8 cellular contexts compared by ENCODE assay signal in the genomic region with DNA sequence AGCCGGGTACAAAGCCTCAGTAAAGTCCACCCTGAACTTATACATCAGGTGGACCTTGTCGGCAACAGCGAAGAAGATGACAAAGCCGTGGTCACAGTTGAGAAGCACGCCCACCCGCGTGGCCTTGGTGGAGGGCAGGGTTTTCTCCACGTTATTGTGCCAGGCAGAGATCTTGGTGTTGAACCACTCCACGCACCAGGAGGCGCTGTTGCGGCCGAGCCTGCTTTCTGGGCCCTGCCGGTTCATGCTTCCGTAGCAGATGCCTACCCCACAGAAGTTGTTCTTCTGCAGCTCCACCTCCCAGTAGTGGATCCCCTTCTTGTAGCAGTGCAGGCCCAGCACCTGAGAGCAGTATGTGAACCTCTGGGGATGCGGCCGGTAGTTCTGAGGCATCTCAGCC. TPM values are rescaled to one million over a fixed set of nuclear protein-coding genes. Genes with fewer than 3 reads are reported as not detected.
A peak's percentile ranks its signal among the peaks of the same experiment; 100 is the strongest.
DNase-seq lines count a peak whose midpoint lies in the region; ATAC-seq and TF ChIP-seq lines count a peak whose summit lies in the region.

No MANE protein-coding gene starts in this region.

- H3K4me3 Mint-ChIP-seq in activated T-helper 2 cell treated with anti-CD3 and anti-CD28 coated beads, Interferon-gamma antibody, Interleukin-2, Interleukin-4, amounts not matched to agents 10 μg/mL and 5 μg/mL and 100 μg/mL, durations not matched to agents 14 hours and 24 hours and 36 hours (ENCODE audit: low read depth) = no peak overlapping the region

- no peak for ATAC-seq in HG03196 (IDR thresholded peaks at IDR 0.05; ENCODE audit: unreplicated experiment)

- H4K20me1 ChIP-seq in KMS-11 (ENCODE audit: insufficient read depth) = no peaks in the 10 kb centered on the region

- peaks cover 18% of the 10 kb centered on the region for H3K9me3 Mint-ChIP-seq in activated T-helper 2 cell treated with anti-CD3 and anti-CD28 coated beads, Interferon-gamma antibody, Interleukin-2, Interleukin-4, amounts not matched to agents 10 μg/mL and 5 μg/mL and 100 μg/mL, durations not matched to agents 14 hours and 24 hours and 36 hours

- peaks cover 91% of the 10 kb centered on the region for H3K36me3 Mint-ChIP-seq in activated T-helper 2 cell treated with anti-CD3 and anti-CD28 coated beads, Interferon-gamma antibody, Interleukin-2, Interleukin-4, amounts not matched to agents 10 μg/mL and 5 μg/mL and 100 μg/mL, durations not matched to agents 14 hours and 24 hours and 36 hours (ENCODE audit: low read depth)

- intact Hi-C loops in activated T-helper 2 cell treated with anti-CD3 and anti-CD28 coated beads, Interferon-gamma antibody, Interleukin-2, Interleukin-4, amounts not matched to agents 10 μg/mL and 5 μg/mL and 100 μg/mL, durations not matched to agents 14 hours and 24 hours and 36 hours (cut with micrococcal nuclease) = loop anchor here (1.0 kb wide), 1 partner anchor 49 kb away; no protein-coding TSS in a partner anchor

- H3K27me3 ChIP-seq in KMS-11 (ENCODE audit: insufficient read depth, low read depth) = no peaks in the 10 kb centered on the region

- no peak overlapping the region for H3K9ac ChIP-seq in KMS-11

- no peaks in the 10 kb centered on the region for H3K4me1 ChIP-seq in KMS-11 (ENCODE audit: low read depth, poor library complexity, severe bottlenecking)

- H2AFZ ChIP-seq in KMS-11 (ENCODE audit: low read depth) = no peak overlapping the region

- no peaks in the 10 kb centered on the region for H3K79me2 ChIP-seq in KMS-11 (ENCODE audit: insufficient read depth, low read depth)

- no peak overlapping the region for H3K27ac ChIP-seq in KMS-11

- H3K4me3 ChIP-seq in KMS-11 (IDR thresholded peaks at IDR 0.05; ENCODE audit: insufficient read depth, low read depth, low read length) = no peak overlapping the region

- H3K4me1 Mint-ChIP-seq in activated T-helper 2 cell treated with anti-CD3 and anti-CD28 coated beads, Interferon-gamma antibody, Interleukin-2, Interleukin-4, amounts not matched to agents 10 μg/mL and 5 μg/mL and 100 μg/mL, durations not matched to agents 14 hours and 24 hours and 36 hours (ENCODE audit: low read depth) = peaks cover 9% of the 10 kb centered on the region

- no peaks in the 10 kb centered on the region for H3K27me3 Mint-ChIP-seq in activated T-helper 2 cell treated with anti-CD3 and anti-CD28 coated beads, Interferon-gamma antibody, Interleukin-2, Interleukin-4, amounts not matched to agents 10 μg/mL and 5 μg/mL and 100 μg/mL, durations not matched to agents 14 hours and 24 hours and 36 hours (ENCODE audit: low read depth)

- H3K27ac Mint-ChIP-seq in activated T-helper 2 cell treated with anti-CD3 and anti-CD28 coated beads, Interferon-gamma antibody, Interleukin-2, Interleukin-4, amounts not matched to agents 10 μg/mL and 5 μg/mL and 100 μg/mL, durations not matched to agents 14 hours and 24 hours and 36 hours = no peak overlapping the region

- peak; percentile 23 for DNase-seq in activated T-helper 2 cell treated with anti-CD3 and anti-CD28 coated beads, Interferon-gamma antibody, Interleukin-2, Interleukin-4, amounts not matched to agents 10 μg/mL and 5 μg/mL and 100 μg/mL, durations not matched to agents 14 hours and 24 hours and 36 hours (ENCODE audit: low spot score)
- DNase-seq in iPS-NIHi11 (ENCODE audit: low spot score) (peak; percentile 81), NCI-H1436 (lab: John Stamatoyannopoulos, UW) (no peak), cerebellum (ENCODE audit: low spot score) (no peak), NCI-H748 treated with DMSO at 0.1 percent for 48 hours (lab: John Stamatoyannopoulos, UW) (no peak)
- DNase-seq in stimulated activated CD8-positive, alpha-beta memory T cell treated with anti-CD3 and anti-CD28 coated beads, Interleukin-7, amount 100 ng/mL, for 1 hour (ENCODE audit: low read depth in 2 of 2) = peak; percentile 23 to 43

- peaks cover 7% of the 10 kb centered on the region; the same call in 1 of the 2 replicates for H3K36me3 ChIP-seq in KMS-11 (ENCODE audit: insufficient read depth)

- H3K4me2 ChIP-seq in KMS-11 = no peak overlapping the region

- TF ChIP-seq CTCF in KMS-11 (conservative IDR thresholded peaks at IDR 0.05; ENCODE audit: low read depth, low read length) = peak; percentile 50

RNA-seq across cellular contexts. Expression of a gene that starts 22.1 kb away (rescaled TPM):
- 76.5 and 85.9 TPM in 2 replicates for total RNA-seq in activated T-helper 2 cell treated with anti-CD3 and anti-CD28 coated beads, Interferon-gamma antibody, Interleukin-2, Interleukin-4, amounts not matched to agents 10 μg/mL and 5 μg/mL and 100 μg/mL, durations not matched to agents 14 hours and 24 hours and 36 hours
- 6.3 TPM for total RNA-seq in cerebellum

RNA-seq across cellular contexts. Expression of a gene that starts 57.8 kb away (rescaled TPM):
- 26.5 and 28.9 TPM in 2 replicates for total RNA-seq in activated T-helper 2 cell treated with anti-CD3 and anti-CD28 coated beads, Interferon-gamma antibody, Interleukin-2, Interleukin-4, amounts not matched to agents 10 μg/mL and 5 μg/mL and 100 μg/mL, durations not matched to agents 14 hours and 24 hours and 36 hours
- total RNA-seq in cerebellum = 22.9 TPM

RNA-seq across cellular contexts. Expression of a gene that starts 58.0 kb away (rescaled TPM):
- 3.7 and 4.2 TPM in 2 replicates for total RNA-seq in activated T-helper 2 cell treated with anti-CD3 and anti-CD28 coated beads, Interferon-gamma antibody, Interleukin-2, Interleukin-4, amounts not matched to agents 10 μg/mL and 5 μg/mL and 100 μg/mL, durations not matched to agents 14 hours and 24 hours and 36 hours
- 1.5 TPM for total RNA-seq in cerebellum

Comparison
In these comparisons a context has a peak if more than half of its experiments do, and no peak if none do; other contexts are left out.
1. DNase-seq: peak in activated T-helper 2 cell treated with anti-CD3 and anti-CD28 coated beads, Interferon-gamma antibody, Interleukin-2, Interleukin-4, amounts not matched to agents 10 μg/mL and 5 μg/mL and 100 μg/mL, durations not matched to agents 14 hours and 24 hours and 36 hours (single experiment), iPS-NIHi11 (single experiment) and stimulated activated CD8-positive, alpha-beta memory T cell treated with anti-CD3 and anti-CD28 coated beads, Interleukin-7, amount 100 ng/mL, for 1 hour (2 of 2); none in NCI-H1436 (single experiment), cerebellum (single experiment) and NCI-H748 treated with DMSO at 0.1 percent for 48 hours (single experiment).
2. RNA of a gene that starts 22.1 kb away (total RNA-seq): 76.5 to 85.9 TPM in activated T-helper 2 cell treated with anti-CD3 and anti-CD28 coated beads, Interferon-gamma antibody, Interleukin-2, Interleukin-4, amounts not matched to agents 10 μg/mL and 5 μg/mL and 100 μg/mL, durations not matched to agents 14 hours and 24 hours and 36 hours; 6.3 TPM in cerebellum (single experiment); every median in the first group is over 10 times any median in the second.